ENCODE assay signal across 40 cellular contexts in the genomic region with DNA sequence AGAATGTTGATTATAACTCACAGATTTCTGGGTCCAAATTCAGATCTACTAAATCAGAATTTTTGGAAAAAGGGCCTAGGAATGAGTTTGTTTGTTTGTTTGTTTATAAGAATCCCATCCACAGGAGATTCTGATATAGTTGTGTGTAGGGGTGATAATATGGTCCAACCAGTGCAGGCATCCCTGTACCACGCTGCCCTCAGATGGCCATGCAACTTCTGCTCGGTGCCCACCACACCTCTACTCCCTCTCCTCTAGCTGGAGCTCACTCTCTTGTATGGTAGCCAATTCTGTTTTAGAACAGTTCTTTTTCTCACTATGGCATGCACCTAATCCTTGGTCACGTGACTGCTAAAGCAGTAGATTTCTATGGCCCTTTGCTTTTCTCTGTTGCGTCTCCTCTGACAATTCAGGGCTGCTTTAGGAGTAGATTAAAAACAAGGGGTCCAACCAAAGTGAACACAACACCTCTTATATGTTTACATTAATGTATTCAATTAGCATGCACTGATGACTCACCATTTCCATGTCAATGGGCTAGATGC.
"Had no signal": no experiment of that assay in that cellular context is flagged by ENCODE, and none has a peak within 500 bp of the region (broad histone marks: within the 10 kb centered on the region; RNA-seq: fewer than 3 reads in every experiment).

No MANE protein-coding gene starts in this region.

- H3K27ac ChIP-seq: brain microvascular endothelial cell, Peyer's patch, SJSA1 had no signal

- H3K4me1 Mint-ChIP-seq: activated B cell treated with CpG ODN at 0.5 μM for 24 hours; activated CD4-positive, alpha-beta memory T cell treated with anti-CD3 and anti-CD28 coated beads, Interleukin-2, amount 10 ng/mL, durations not matched to agents 7 days and 5 days; activated CD8-positive, alpha-beta memory T cell treated with anti-CD3 and anti-CD28 coated beads, Interleukin-2, amount 10 ng/mL, durations not matched to agents 7 days and 5 days; activated naive CD8-positive, alpha-beta T cell treated with anti-CD3 and anti-CD28 coated beads for 36 hours had no signal

- H3K9me3 ChIP-seq: MG63, Peyer's patch, SJSA1, SK-N-SH had no signal

- H3K4me3 ChIP-seq: MG63, Peyer's patch, SJSA1 had no signal

- ATAC-seq: activated CD8-positive, alpha-beta memory T cell treated with anti-CD3 and anti-CD28 coated beads, Interleukin-2, amount 10 ng/mL, durations not matched to agents 7 days and 5 days; PC-3 had no signal

- H3K9ac ChIP-seq: SK-N-SH had no signal

- H3K27ac Mint-ChIP-seq: activated B cell treated with CpG ODN at 0.5 μM for 24 hours; activated CD4-positive, alpha-beta memory T cell treated with anti-CD3 and anti-CD28 coated beads, Interleukin-2, amount 10 ng/mL, durations not matched to agents 7 days and 5 days; activated CD8-positive, alpha-beta memory T cell treated with anti-CD3 and anti-CD28 coated beads, Interleukin-2, amount 10 ng/mL, durations not matched to agents 7 days and 5 days; activated naive CD8-positive, alpha-beta T cell treated with anti-CD3 and anti-CD28 coated beads for 36 hours; T-helper 1 cell treated with Interleukin-12 subunit alpha and Interleukin-12 subunit beta and Interleukin-4 antibody, amounts not matched to agents 30 μg/mL and 1 μg/mL, for 36 hours; T-helper 2 cell treated with Interferon-gamma antibody and Interleukin-4, amounts not matched to agents 5 μg/mL and 100 μg/mL, for 36 hours had no signal

- H3K36me3 ChIP-seq: brain microvascular endothelial cell, MG63, Peyer's patch, SJSA1 had no signal

- H3K27me3 Mint-ChIP-seq: activated CD4-positive, alpha-beta memory T cell treated with anti-CD3 and anti-CD28 coated beads, Interleukin-2, amount 10 ng/mL, durations not matched to agents 7 days and 5 days; activated CD8-positive, alpha-beta memory T cell treated with anti-CD3 and anti-CD28 coated beads, Interleukin-2, amount 10 ng/mL, durations not matched to agents 7 days and 5 days had no signal

- H3K4me2 ChIP-seq: SK-N-SH had no signal

- FAIRE-seq: colon, TTC549 had no signal

- H3K36me3 Mint-ChIP-seq: activated CD8-positive, alpha-beta memory T cell treated with anti-CD3 and anti-CD28 coated beads, Interleukin-2, amount 10 ng/mL, durations not matched to agents 7 days and 5 days; activated naive CD8-positive, alpha-beta T cell treated with anti-CD3 and anti-CD28 coated beads for 36 hours had no signal

- H3K27me3 ChIP-seq: brain microvascular endothelial cell, MG63, Peyer's patch, SJSA1 had no signal

- DNase-seq: activated B cell treated with CpG ODN at 0.5 μM for 24 hours; activated CD4-positive, alpha-beta memory T cell treated with anti-CD3 and anti-CD28 coated beads, Interleukin-2, amount 10 ng/mL, durations not matched to agents 7 days and 5 days; activated CD4-positive, alpha-beta T cell treated with anti-CD3 and anti-CD28 coated beads for 4 hours; activated CD4-positive, alpha-beta T cell treated with anti-CD3 and anti-CD28 coated beads, Interleukin-2, amount 50 U/mL, for 1 hour; activated CD4-positive, CD25-positive, alpha-beta regulatory T cell treated with anti-CD3 and anti-CD28 coated beads, Interleukin-2, amount 50 U/mL, for 72 hours; activated CD8-positive, alpha-beta memory T cell treated with anti-CD3 and anti-CD28 coated beads for 24 hours; activated CD8-positive, alpha-beta memory T cell treated with anti-CD3 and anti-CD28 coated beads, Interleukin-2, amount 10 ng/mL, durations not matched to agents 7 days and 5 days; activated CD8-positive, alpha-beta memory T cell treated with anti-CD3 and anti-CD28 coated beads, Interleukin-2, amount 50 U/mL, for 48 hours; activated effector memory CD4-positive, alpha-beta T cell treated with anti-CD3 and anti-CD28 coated beads, Interleukin-2, amount 50 U/mL, for 16 hours; activated naive CD4-positive, alpha-beta T cell; activated naive CD4-positive, alpha-beta T cell treated with anti-CD3 and anti-CD28 coated beads, Interleukin-2, amount 50 U/mL, for 16 hours; activated naive CD8-positive, alpha-beta T cell treated with anti-CD3 and anti-CD28 coated beads for 36 hours; activated T-cell treated with anti-CD3 and anti-CD28 coated beads, Interleukin-2, amount 50 U/mL, for 48 hours; amniotic stem cell; aorta; brain microvascular endothelial cell; central memory CD4-positive, alpha-beta T cell; Kasumi-1; MG63; NCI-H1048; NCI-H1105 treated with DMSO at 0.1 percent for 48 hours; NCI-H1436; NCI-H1694; NCI-H1930; NCI-H2081 treated with DMSO at 0.1 percent for 48 hours; NCI-H2171; NCI-H510A; NCI-H526; NCI-H748 treated with DMSO at 0.1 percent for 48 hours; NK-92 treated with Interleukin-12 subunit alpha and Interleukin-12 subunit beta, amount 100 ng/mL, for 24 hours; PC-3; Peyer's patch; RPMI8226; SHP77 treated with DMSO at 0.1 percent for 48 hours; SK-N-SH had no signal

- H3K4me3 Mint-ChIP-seq: activated B cell treated with CpG ODN at 0.5 μM for 24 hours; activated CD4-positive, alpha-beta memory T cell treated with anti-CD3 and anti-CD28 coated beads, Interleukin-2, amount 10 ng/mL, durations not matched to agents 7 days and 5 days; activated CD8-positive, alpha-beta memory T cell treated with anti-CD3 and anti-CD28 coated beads, Interleukin-2, amount 10 ng/mL, durations not matched to agents 7 days and 5 days; activated naive CD8-positive, alpha-beta T cell treated with anti-CD3 and anti-CD28 coated beads for 36 hours; T-helper 1 cell treated with Interleukin-12 subunit alpha and Interleukin-12 subunit beta and Interleukin-4 antibody, amounts not matched to agents 30 μg/mL and 1 μg/mL, for 36 hours; T-helper 2 cell treated with Interferon-gamma antibody and Interleukin-4, amounts not matched to agents 5 μg/mL and 100 μg/mL, for 36 hours had no signal

- H3K9me3 Mint-ChIP-seq: activated B cell treated with CpG ODN at 0.5 μM for 24 hours; activated CD4-positive, alpha-beta memory T cell treated with anti-CD3 and anti-CD28 coated beads, Interleukin-2, amount 10 ng/mL, durations not matched to agents 7 days and 5 days; activated naive CD8-positive, alpha-beta T cell treated with anti-CD3 and anti-CD28 coated beads for 36 hours; T-helper 1 cell treated with Interleukin-12 subunit alpha and Interleukin-12 subunit beta and Interleukin-4 antibody, amounts not matched to agents 30 μg/mL and 1 μg/mL, for 36 hours; T-helper 2 cell treated with Interferon-gamma antibody and Interleukin-4, amounts not matched to agents 5 μg/mL and 100 μg/mL, for 36 hours had no signal

- H3K4me1 ChIP-seq: Peyer's patch, SJSA1 had no signal
